In genomic region chr15:75775296-75776074, GRCh38 we compare ENCODE assay signal across 16 cellular contexts.
DNase-seq lines count a peak whose midpoint lies in the region; ATAC-seq, FAIRE-seq and TF ChIP-seq lines count a peak whose summit lies in the region.
"Had no signal": no experiment of that assay in that cellular context is flagged by ENCODE, and none has a peak within 500 bp of the region (broad histone marks: within the 10 kb centered on the region; RNA-seq: fewer than 3 reads in every experiment).

No MANE protein-coding gene starts in this region.

- WGBS in K562 (ENCODE audit: insufficient coverage, low coverage, missing lambda C conversion rate) = 4% methylated on average over 9 of the region's 9 CpGs
- 89% methylated on average over 9 of the region's 9 CpGs for WGBS in smooth muscle cell (ENCODE audit: low lambda C conversion rate)

- H3K27ac ChIP-seq in K562 (ENCODE audit: extremely low read depth, low read depth, low read length) (no peak overlapping the region), smooth muscle cell (ENCODE audit: low read depth) (peak overlapping the region; percentile 60)
- H3K27ac ChIP-seq: skin epidermis, tibial nerve had no signal

- CTCF ChIA-PET in K562 (lab: Yijun Ruan, JAX; ENCODE audit: low intra/inter-chr PET ratio) = interaction anchor here (0.6 kb wide), 1 partner anchor 146 kb away, joined by 3 read pairs; no protein-coding TSS in a partner anchor

- H3K36me3 ChIP-seq in K562 (ENCODE audit: control insufficient read depth, insufficient read depth, low read length) = no peaks in the 10 kb centered on the region
- no peaks in the 10 kb centered on the region for H3K36me3 ChIP-seq in smooth muscle cell (ENCODE audit: low read depth)
- H3K36me3 ChIP-seq: tibial nerve had no signal

- POLR2A ChIA-PET in K562 (lab: Yijun Ruan, JAX) = interaction anchor here (1.2 kb wide), 1 partner anchor 11 kb away, joined by 5 read pairs; no protein-coding TSS in a partner anchor

- FAIRE-seq in K562 (lab: Jason Lieb, UNC) = peak; percentile 97
- FAIRE-seq: colon, islet of Langerhans had no signal

- H3K27me3 ChIP-seq in K562 (ENCODE audit: control insufficient read depth in 2 of 2, insufficient read depth in 2 of 2, low read length in 2 of 2) (peaks cover 4 to 14% of the 10 kb centered on the region in 2 experiments; a peak in 3 of 5 replicates), smooth muscle cell (ENCODE audit: low read depth) (no peaks in the 10 kb centered on the region)
- H3K27me3 ChIP-seq: tibial nerve had no signal

- TF ChIP-seq RAD21 in K562 (CRISPR knock-in tag; conservative IDR thresholded peaks at IDR 0.05 in 1 of 2, IDR thresholded peaks at IDR 0.05 in 1 of 2) = no peak

- no TSS peak for BruUV-seq in K562 (replicated peaks; lab: Mats Ljungman, UMichigan)

- 0 out of 4 replicates have a peak overlapping the region, but pooled peaks of 1 of the 2 experiments have one; percentile 45 for H3K9ac ChIP-seq in K562 (ENCODE audit: insufficient read depth in 1 of 2, low read depth in 2 of 2, low read length in 2 of 2)
- H3K9ac ChIP-seq in smooth muscle cell (ENCODE audit: low read depth) = no peak overlapping the region

- H3K9me1 ChIP-seq in K562 (ENCODE audit: control insufficient read depth, insufficient read depth, low read length) = no peaks in the 10 kb centered on the region

- TF ChIP-seq EP300 in K562 (IDR thresholded peaks at IDR 0.05; ENCODE audit: low read length) = no peak

- H3K9me3 ChIP-seq in K562 (replicated peaks; ENCODE audit: control insufficient read depth, insufficient read depth, low read depth, low read length) (no peaks in the 10 kb centered on the region), smooth muscle cell (replicated peaks; ENCODE audit: low read depth) (no peaks in the 10 kb centered on the region)
- H3K9me3 ChIP-seq: tibial nerve had no signal

- in situ Hi-C loops in K562 (cut with MboI) = no loop called here

- peaks cover 10% of the 10 kb centered on the region for H3K4me1 Mint-ChIP-seq in activated CD4-positive, alpha-beta T cell treated with anti-CD3 and anti-CD28 coated beads, Interleukin-2, amount 10 ng/mL, durations not matched to agents 24 days and 14 days

- intact Hi-C loops in activated CD4-positive, alpha-beta T cell treated with anti-CD3 and anti-CD28 coated beads, Interleukin-2, amount 10 ng/mL, durations not matched to agents 24 days and 14 days (cut with micrococcal nuclease) = no loop called here
- intact Hi-C loops in K562 (cut with micrococcal nuclease) = no loop called here
- intact Hi-C loops in cardiac septum (cut with DNase I) = no loop called here

- H3K4me1 ChIP-seq in K562 (replicated peaks in 1 of 2; ENCODE audit: control insufficient read depth in 2 of 2, insufficient read depth in 2 of 2, low read length in 2 of 2) (peaks cover 7 to 15% of the 10 kb centered on the region in 2 experiments), smooth muscle cell (ENCODE audit: low read depth) (peaks cover 11% of the 10 kb centered on the region)
- H3K4me1 ChIP-seq: tibial nerve had no signal

- H3K27ac Mint-ChIP-seq in activated CD4-positive, alpha-beta T cell treated with anti-CD3 and anti-CD28 coated beads, Interleukin-2, amount 10 ng/mL, durations not matched to agents 24 days and 14 days = peak overlapping the region; percentile 45

- ATAC-seq in K562 = peak; percentile 99
- no peak for ATAC-seq in HG03039 (IDR thresholded peaks at IDR 0.05; ENCODE audit: unreplicated experiment)
- ATAC-seq: naive thymus-derived CD4-positive, alpha-beta T cell had no signal

- H2AFZ ChIP-seq in K562 (ENCODE audit: low read depth, low read length) (peak overlapping the region; percentile 50; the same call in 1 of the 2 replicates), smooth muscle cell (ENCODE audit: low read depth) (no peak overlapping the region)

- no peaks in the 10 kb centered on the region for H3K9me3 Mint-ChIP-seq in activated CD4-positive, alpha-beta T cell treated with anti-CD3 and anti-CD28 coated beads, Interleukin-2, amount 10 ng/mL, durations not matched to agents 24 days and 14 days
- H3K9me3 Mint-ChIP-seq: naive thymus-derived CD4-positive, alpha-beta T cell had no signal

- DNase-seq in activated CD4-positive, alpha-beta T cell treated with anti-CD3 and anti-CD28 coated beads, Interleukin-2, amount 10 ng/mL, durations not matched to agents 24 days and 14 days = no peak
- DNase-seq in activated CD4-positive, alpha-beta T cell treated with anti-CD3 and anti-CD28 coated beads for 1 hour = no peak
- DNase-seq in NB4 (ENCODE audit: low read depth) (peak; percentile 25), K562 (ENCODE audit: extremely low read depth in 1 of 4, low spot score in 3 of 4) (peak; percentile 82 to 85 (median 84)), smooth muscle cell (lab: John Stamatoyannopoulos, UW; ENCODE audit: unreplicated experiment) (no peak), NCI-H510A treated with DMSO at 0.1 percent for 48 hours (lab: John Stamatoyannopoulos, UW) (no peak), cardiac septum (ENCODE audit: low spot score) (no peak)
- DNase-seq: activated naive CD4-positive, alpha-beta T cell treated with anti-CD3 and anti-CD28 coated beads, Interleukin-2, amount 50 U/mL, for 16 hours; naive thymus-derived CD4-positive, alpha-beta T cell; NCI-H2107; Right ventricle myocardium superior had no signal

- TF ChIP-seq CTCF in NB4 (IDR thresholded peaks at IDR 0.05; ENCODE audit: low read depth, low read length) (no peak), K562 (IDR thresholded peaks at IDR 0.05 in 2 of 3, conservative IDR thresholded peaks at IDR 0.05 in 1 of 3; ENCODE audit: insufficient read depth in 2 of 3, low read depth in 1 of 3, low read length in 3 of 3) (no peak), smooth muscle cell (IDR thresholded peaks at IDR 0.05; ENCODE audit: borderline replicate concordance, insufficient read depth, poor library complexity, severe bottlenecking) (no peak)

- H3F3A ChIP-seq in smooth muscle cell (ENCODE audit: low read depth) = no peaks in the 10 kb centered on the region

- H3K27me3 Mint-ChIP-seq in activated CD4-positive, alpha-beta T cell treated with anti-CD3 and anti-CD28 coated beads, Interleukin-2, amount 10 ng/mL, durations not matched to agents 24 days and 14 days = peaks cover 18% of the 10 kb centered on the region

- H3K4me3 ChIP-seq in NB4 (ENCODE audit: low read depth, low read length) (no peak overlapping the region), K562 (no peak overlapping the region), smooth muscle cell (no peak overlapping the region)
- H3K4me3 ChIP-seq: skin epidermis, tibial nerve had no signal

- no peak overlapping the region for H3K4me3 Mint-ChIP-seq in activated CD4-positive, alpha-beta T cell treated with anti-CD3 and anti-CD28 coated beads, Interleukin-2, amount 10 ng/mL, durations not matched to agents 24 days and 14 days
- H3K4me3 Mint-ChIP-seq: naive thymus-derived CD4-positive, alpha-beta T cell had no signal

- H3K4me2 ChIP-seq in K562 (ENCODE audit: insufficient read depth, low read length) = peak overlapping the region; percentile 24; the same call in 1 of the 2 replicates
- H3K4me2 ChIP-seq in smooth muscle cell = peak overlapping the region; percentile 36

- no peaks in the 10 kb centered on the region for H3K79me2 ChIP-seq in K562 (ENCODE audit: control insufficient read depth, insufficient read depth, low read length)
- H3K79me2 ChIP-seq in smooth muscle cell (ENCODE audit: low read depth) = no peaks in the 10 kb centered on the region

- no peaks in the 10 kb centered on the region for H3K36me3 Mint-ChIP-seq in activated CD4-positive, alpha-beta T cell treated with anti-CD3 and anti-CD28 coated beads, Interleukin-2, amount 10 ng/mL, durations not matched to agents 24 days and 14 days (ENCODE audit: low read depth)
- H3K36me3 Mint-ChIP-seq: naive thymus-derived CD4-positive, alpha-beta T cell had no signal

- no peak for TF ChIP-seq POLR2A in NB4 (IDR thresholded peaks at IDR 0.05; ENCODE audit: extremely low read depth, insufficient read length)
- TF ChIP-seq POLR2A in K562 (conservative IDR thresholded peaks at IDR 0.05) = no peak

- no peaks in the 10 kb centered on the region for H4K20me1 ChIP-seq in K562 (replicated peaks; ENCODE audit: control insufficient read depth, insufficient read depth, low read length)
- H4K20me1 ChIP-seq in smooth muscle cell (ENCODE audit: low read depth) = no peaks in the 10 kb centered on the region

TF ChIP-seq in K562, 482 proteins besides CTCF, POLR2A, EP300 and RAD21 (continues in another document):
- TF ChIP-seq LEF1 (IDR thresholded peaks at IDR 0.05) (peak; percentile 79), TFAP4 (CRISPR knock-in tag; IDR thresholded peaks at IDR 0.05; ENCODE audit: borderline replicate concordance) (no peak), CTBP1 (IDR thresholded peaks at IDR 0.05; ENCODE audit: borderline replicate concordance) (peak; percentile 41; the same call in 1 of the 2 replicates), SETDB1 (IDR thresholded peaks at IDR 0.05; ENCODE audit: low read length) (no peak), NRF1 (conservative IDR thresholded peaks at IDR 0.05 in 1 of 2, IDR thresholded peaks at IDR 0.05 in 1 of 2) (0 out of 4 replicates have a peak, but pooled peaks of 1 of the 2 experiments have one; percentile 27), TCF7 (IDR thresholded peaks at IDR 0.05; ENCODE audit: borderline replicate concordance) (0 out of 2 replicates have a peak, but pooled peaks have one; percentile 74), PKNOX1 (IDR thresholded peaks at IDR 0.05) (peak; percentile 25; the same call in 1 of the 2 replicates), TCF7L2 (IDR thresholded peaks at IDR 0.05; ENCODE audit: low read depth, low read length) (peak; percentile 69), ZFP30 (CRISPR knock-in tag; IDR thresholded peaks at IDR 0.05; ENCODE audit: borderline replicate concordance) (no peak), MYNN (IDR thresholded peaks at IDR 0.05) (no peak), MYNN (CRISPR knock-in tag; IDR thresholded peaks at IDR 0.05) (no peak)

Comparison
In these comparisons a context has a peak if more than half of its experiments do, and no peak if none do; other contexts are left out.
1. DNase-seq: peak in NB4 (single experiment) and K562 (4 of 4); none in activated CD4-positive, alpha-beta T cell treated with anti-CD3 and anti-CD28 coated beads, Interleukin-2, amount 10 ng/mL, durations not matched to agents 24 days and 14 days (single experiment), activated CD4-positive, alpha-beta T cell treated with anti-CD3 and anti-CD28 coated beads for 1 hour (single experiment), smooth muscle cell (single experiment), NCI-H510A treated with DMSO at 0.1 percent for 48 hours (single experiment) and cardiac septum (single experiment).